In genomic region chr18:7567487-7568425, GRCh38 we compare ENCODE assay signal across 7 cellular contexts. TPM values are rescaled to one million over a fixed set of nuclear protein-coding genes. Genes with fewer than 3 reads are reported as not detected.
A peak's percentile ranks its signal among the peaks of the same experiment; 100 is the strongest.
DNase-seq lines count a peak whose midpoint lies in the region; ATAC-seq and TF ChIP-seq lines count a peak whose summit lies in the region.

No MANE protein-coding gene starts in this region.

- POLR2A ChIA-PET in GM10248 (lab: Yijun Ruan, JAX): no interaction called here

- peak overlapping the region; percentile 74 for H3K4me3 ChIP-seq in fibroblast of villous mesenchyme (ENCODE audit: low read depth, low read length)

- H3K4me3 Mint-ChIP-seq in natural killer cell treated with Interleukin-12 subunit alpha and Interleukin-12 subunit beta and Interleukin-15 and Interleukin-18, amount 100 ng/mL, for 72 hours: no peak overlapping the region

- no peak for TF ChIP-seq CTCF in GM10248 (IDR thresholded peaks at IDR 0.05; ENCODE audit: control extremely low read depth, extremely low read depth, low read depth, missing control alignments)
- TF ChIP-seq CTCF in fibroblast of villous mesenchyme (IDR thresholded peaks at IDR 0.05; ENCODE audit: insufficient read depth, low read depth, low read length): no peak

- DNase-seq in GM10248 (ENCODE audit: extremely low spot score): peak; percentile 19
- peak; percentile 19 to 28 for DNase-seq in activated T-cell treated with anti-CD3 and anti-CD28 coated beads, Interleukin-2, amount 50 U/mL, for 48 hours
- peak; percentile 57 for DNase-seq in fibroblast of villous mesenchyme (ENCODE audit: low read depth)
- no peak for DNase-seq in natural killer cell treated with Interleukin-12 subunit alpha and Interleukin-12 subunit beta and Interleukin-15 and Interleukin-18, amount 100 ng/mL, for 72 hours (ENCODE audit: low spot score)
- no peak for DNase-seq in NCI-H2227 treated with DMSO at 0.1 percent for 48 hours (lab: John Stamatoyannopoulos, UW)

- no peaks in the 10 kb centered on the region for H3K9me3 Mint-ChIP-seq in natural killer cell treated with Interleukin-12 subunit alpha and Interleukin-12 subunit beta and Interleukin-15 and Interleukin-18, amount 100 ng/mL, for 72 hours

- CTCF ChIA-PET in GM10248 (lab: Yijun Ruan, JAX): interaction anchor here (0.9 to 1.5 kb wide), 4 partner anchors 9 to 1024 kb away, joined by 3 to 5 read pairs (median 4); no protein-coding TSS in a partner anchor

- H3K27me3 Mint-ChIP-seq in natural killer cell treated with Interleukin-12 subunit alpha and Interleukin-12 subunit beta and Interleukin-15 and Interleukin-18, amount 100 ng/mL, for 72 hours: peaks cover 22 to 32% of the 10 kb centered on the region in 2 donors

- ATAC-seq in HG02981 (IDR thresholded peaks at IDR 0.05; ENCODE audit: unreplicated experiment) (peak; percentile 5), HG03108 (IDR thresholded peaks at IDR 0.05; ENCODE audit: unreplicated experiment) (no peak)
- ATAC-seq in natural killer cell treated with Interleukin-12 subunit alpha and Interleukin-12 subunit beta and Interleukin-15 and Interleukin-18, amount 100 ng/mL, for 72 hours: peak; percentile 21 to 41

- H3K27ac Mint-ChIP-seq in natural killer cell treated with Interleukin-12 subunit alpha and Interleukin-12 subunit beta and Interleukin-15 and Interleukin-18, amount 100 ng/mL, for 72 hours: no peak overlapping the region

- H3K4me1 Mint-ChIP-seq in natural killer cell treated with Interleukin-12 subunit alpha and Interleukin-12 subunit beta and Interleukin-15 and Interleukin-18, amount 100 ng/mL, for 72 hours (ENCODE audit: low read depth in 2 of 2): peaks cover 5 to 19% of the 10 kb centered on the region in 2 donors

- peaks cover 6% of the 10 kb centered on the region for H3K36me3 Mint-ChIP-seq in natural killer cell treated with Interleukin-12 subunit alpha and Interleukin-12 subunit beta and Interleukin-15 and Interleukin-18, amount 100 ng/mL, for 72 hours

RNA-seq across cellular contexts. Expression of gene PTPRM, which starts 0.6 kb away (rescaled TPM):
- 48.6 and 56.1 TPM in 2 replicates for total RNA-seq in fibroblast of villous mesenchyme
- 10 to 100 TPM in 1 of 2 donors, 1 to 10 TPM in 1; 7.5 to 19.2 TPM for total RNA-seq in natural killer cell treated with Interleukin-12 subunit alpha and Interleukin-12 subunit beta and Interleukin-15 and Interleukin-18, amount 100 ng/mL, for 72 hours

Comparison
In these comparisons a context has a peak if more than half of its experiments do, and no peak if none do; other contexts are left out.
1. DNase-seq: peak in GM10248 (single experiment), activated T-cell treated with anti-CD3 and anti-CD28 coated beads, Interleukin-2, amount 50 U/mL, for 48 hours (2 of 2) and fibroblast of villous mesenchyme (single experiment); none in natural killer cell treated with Interleukin-12 subunit alpha and Interleukin-12 subunit beta and Interleukin-15 and Interleukin-18, amount 100 ng/mL, for 72 hours (single experiment) and NCI-H2227 treated with DMSO at 0.1 percent for 48 hours (single experiment).